ENCODE assay signal across 8 cellular contexts in genomic region chr7:136687693-136688322, GRCh38.
DNase-seq lines count a peak whose midpoint lies in the region; FAIRE-seq and TF ChIP-seq lines count a peak whose summit lies in the region.

No MANE protein-coding gene starts in this region.

- no peak for TF ChIP-seq POLR2A in GM12892 (IDR thresholded peaks at IDR 0.05; ENCODE audit: low read depth, low read length)

- TF ChIP-seq CTCF in AG04450 (IDR thresholded peaks at IDR 0.05; ENCODE audit: low read depth, low read length) (peak; percentile 72), bronchial epithelial cell (IDR thresholded peaks at IDR 0.05; ENCODE audit: insufficient read depth, low read length, severe bottlenecking) (peak; percentile 36), osteoblast (IDR thresholded peaks at IDR 0.05; ENCODE audit: extremely low read depth, low read depth, low read length) (peak; percentile 55)

- no peak overlapping the region for H3K4me2 ChIP-seq in osteoblast (ENCODE audit: insufficient read depth, low read length)

- POLR2A ChIA-PET in AG04450 (lab: Yijun Ruan, JAX) = no interaction called here

- no peaks in the 10 kb centered on the region for H3K27me3 ChIP-seq in AG04450 (ENCODE audit: control insufficient read depth, insufficient read depth, low read length)
- H3K27me3 ChIP-seq in bronchial epithelial cell (ENCODE audit: control insufficient read depth, insufficient read depth, low read length) = no peaks in the 10 kb centered on the region
- H3K27me3 ChIP-seq in osteoblast (ENCODE audit: insufficient read depth, low read length) = no peaks in the 10 kb centered on the region
- H3K27me3 ChIP-seq in effector memory CD4-positive, alpha-beta T cell (replicated peaks; ENCODE audit: control insufficient read depth, insufficient read depth, low read length, poor library complexity, severe bottlenecking) = no peaks in the 10 kb centered on the region

- CTCF ChIA-PET in AG04450 (lab: Charles Lee) = interaction anchor here (0.6 to 5.1 kb wide), 23 partner anchors 9 to 904 kb away, joined by 3 to 29 read pairs (median 4); no protein-coding TSS in a partner anchor

- no peaks in the 10 kb centered on the region for H3K4me1 ChIP-seq in osteoblast (ENCODE audit: insufficient read depth, low read length)
- H3K4me1 ChIP-seq in effector memory CD4-positive, alpha-beta T cell (ENCODE audit: control insufficient read depth, insufficient read depth, low read length, poor library complexity, severe bottlenecking) = no peaks in the 10 kb centered on the region

- H3K4me3 ChIP-seq in AG04450 (ENCODE audit: low read depth, low read length) (no peak overlapping the region), bronchial epithelial cell (ENCODE audit: low read depth, low read length) (no peak overlapping the region), osteoblast (ENCODE audit: insufficient read depth, low read length) (no peak overlapping the region)
- no peak overlapping the region for H3K4me3 ChIP-seq in effector memory CD4-positive, alpha-beta T cell (ENCODE audit: insufficient read depth, low read depth, low read length, poor library complexity, severe bottlenecking)

- H4K20me1 ChIP-seq in osteoblast (ENCODE audit: insufficient read depth, low read length) = no peaks in the 10 kb centered on the region

- FAIRE-seq in GM12892 (lab: Jason Lieb, UNC) (peak; percentile 46), bronchial epithelial cell (lab: Jason Lieb, UNC) (no peak), HTR-8/SVneo (lab: Jason Lieb, UNC) (no peak)

- H3K79me2 ChIP-seq in osteoblast (ENCODE audit: insufficient read depth, low read length) = no peaks in the 10 kb centered on the region

- H3K36me3 ChIP-seq in bronchial epithelial cell (ENCODE audit: control insufficient read depth, insufficient read depth, low read length) (no peaks in the 10 kb centered on the region), osteoblast (ENCODE audit: insufficient read depth, low read length) (no peaks in the 10 kb centered on the region)
- H3K36me3 ChIP-seq in effector memory CD4-positive, alpha-beta T cell (ENCODE audit: control insufficient read depth, insufficient read depth, low read length) = no peaks in the 10 kb centered on the region

- DNase-seq in AG04450 (ENCODE audit: low read depth, low spot score) = peak; percentile 3
- no peak for DNase-seq in GM12892 (ENCODE audit: insufficient read length)
- DNase-seq in NAMALWA (ENCODE audit: low spot score) = peak; percentile 60
- peak; percentile 27 for DNase-seq in bronchial epithelial cell (ENCODE audit: low read depth)
- DNase-seq in osteoblast (ENCODE audit: insufficient read length, low spot score, missing footprints) = peak; percentile 23
- no peak for DNase-seq in effector memory CD4-positive, alpha-beta T cell
- DNase-seq in KG1 (lab: John Stamatoyannopoulos, UW) = no peak
- DNase-seq in HTR-8/SVneo (ENCODE audit: insufficient read length, low spot score) = no peak

- H2AFZ ChIP-seq in osteoblast (ENCODE audit: low read length) = no peak overlapping the region

- H3K27ac ChIP-seq in AG04450 (ENCODE audit: low read depth, low read length) (no peak overlapping the region), osteoblast (ENCODE audit: low read depth, low read length) (no peak overlapping the region)
- no peak overlapping the region for H3K27ac ChIP-seq in effector memory CD4-positive, alpha-beta T cell (ENCODE audit: insufficient read depth, low read length, poor library complexity, severe bottlenecking)

- H3K9me3 ChIP-seq in AG04450 (ENCODE audit: control insufficient read depth, insufficient read depth, low read length) (no peaks in the 10 kb centered on the region), osteoblast (ENCODE audit: low read depth, low read length) (no peaks in the 10 kb centered on the region)
- no peaks in the 10 kb centered on the region for H3K9me3 ChIP-seq in effector memory CD4-positive, alpha-beta T cell (ENCODE audit: control insufficient read depth, low read length)

Comparison
In these comparisons a context has a peak if more than half of its experiments do, and no peak if none do; other contexts are left out.
1. DNase-seq: peak in AG04450 (single experiment), NAMALWA (single experiment), bronchial epithelial cell (single experiment) and osteoblast (single experiment); none in GM12892 (single experiment), effector memory CD4-positive, alpha-beta T cell (0 of 3), KG1 (single experiment) and HTR-8/SVneo (single experiment).
2. Peak in every context shown above with its lines, with median percentiles within 50 percentile points of each other: CTCF ChIP-seq.